Comparison of ENCODE assay signal across 1 cellular context in genomic region chr15:60575995-60576394, GRCh38.
TF ChIP-seq lines count a peak whose summit lies in the region.

No MANE protein-coding gene starts in this region.

TF ChIP-seq in HepG2, 621 proteins besides CTCF, POLR2A, EP300 and RAD21 (continued from another document and continues in another):
- TF ChIP-seq PAXIP1 (CRISPR knock-in tag; conservative IDR thresholded peaks at IDR 0.05) (no peak), CEBPB (IDR thresholded peaks at IDR 0.05; ENCODE audit: borderline replicate concordance, low read depth, low read length) (peak; percentile 96), KLF9 (CRISPR knock-in tag; IDR thresholded peaks at IDR 0.05; ENCODE audit: low read depth) (no peak), ZSCAN31 (CRISPR knock-in tag; IDR thresholded peaks at IDR 0.05; ENCODE audit: low read depth) (no peak), GRHL1 (CRISPR knock-in tag; conservative IDR thresholded peaks at IDR 0.05) (no peak), ZGPAT (CRISPR knock-in tag; IDR thresholded peaks at IDR 0.05) (no peak; the same call in 1 of the 2 replicates), ARNT (IDR thresholded peaks at IDR 0.05) (no peak), DR1 (CRISPR knock-in tag; IDR thresholded peaks at IDR 0.05) (no peak), CENPBD1 (CRISPR knock-in tag; IDR thresholded peaks at IDR 0.05; ENCODE audit: borderline replicate concordance, low read depth) (no peak), ZNF749 (CRISPR knock-in tag; IDR thresholded peaks at IDR 0.05; ENCODE audit: borderline replicate concordance) (no peak), PRDM4 (CRISPR knock-in tag; IDR thresholded peaks at IDR 0.05; ENCODE audit: borderline replicate concordance) (no peak), ZNF33A (CRISPR knock-in tag; IDR thresholded peaks at IDR 0.05; ENCODE audit: borderline replicate concordance) (no peak), ZMYM3 (CRISPR knock-in tag; IDR thresholded peaks at IDR 0.05) (no peak), NONO (IDR thresholded peaks at IDR 0.05) (no peak), NONO (CRISPR knock-in tag; conservative IDR thresholded peaks at IDR 0.05) (no peak), SALL2 (CRISPR knock-in tag; IDR thresholded peaks at IDR 0.05) (no peak), TFDP1 (CRISPR knock-in tag; IDR thresholded peaks at IDR 0.05; ENCODE audit: borderline replicate concordance) (no peak), MXD3 (CRISPR knock-in tag; IDR thresholded peaks at IDR 0.05) (no peak), ZNF12 (CRISPR knock-in tag; IDR thresholded peaks at IDR 0.05) (no peak), ZNF652 (CRISPR knock-in tag; IDR thresholded peaks at IDR 0.05; ENCODE audit: borderline replicate concordance, low read depth) (no peak), ZNF333 (CRISPR knock-in tag; IDR thresholded peaks at IDR 0.05; ENCODE audit: borderline replicate concordance) (no peak), ZBTB38 (CRISPR knock-in tag; IDR thresholded peaks at IDR 0.05) (no peak), SPEN (CRISPR knock-in tag; IDR thresholded peaks at IDR 0.05; ENCODE audit: low read depth) (no peak), IRF1 (CRISPR knock-in tag; IDR thresholded peaks at IDR 0.05; ENCODE audit: low read depth) (no peak), WIZ (CRISPR knock-in tag; IDR thresholded peaks at IDR 0.05) (no peak), ZNF17 (CRISPR knock-in tag; IDR thresholded peaks at IDR 0.05) (no peak), ZNF572 (CRISPR knock-in tag; IDR thresholded peaks at IDR 0.05) (0 out of 2 replicates have a peak, but pooled peaks have one; percentile 58), ZBTB14 (CRISPR knock-in tag; IDR thresholded peaks at IDR 0.05) (no peak), BRCA1 (CRISPR knock-in tag; IDR thresholded peaks at IDR 0.05) (no peak), ZNF577 (CRISPR knock-in tag; IDR thresholded peaks at IDR 0.05; ENCODE audit: borderline replicate concordance, low read depth) (no peak), ZNF674 (CRISPR knock-in tag; IDR thresholded peaks at IDR 0.05; ENCODE audit: low read depth) (no peak), ATF7 (IDR thresholded peaks at IDR 0.05) (no peak), ATF7 (CRISPR knock-in tag; IDR thresholded peaks at IDR 0.05) (no peak), E2F1 (CRISPR knock-in tag; IDR thresholded peaks at IDR 0.05) (no peak), STAT5B (CRISPR knock-in tag; IDR thresholded peaks at IDR 0.05) (no peak), TBX2 (CRISPR knock-in tag; IDR thresholded peaks at IDR 0.05; ENCODE audit: borderline replicate concordance) (no peak), MEIS2 (CRISPR knock-in tag; IDR thresholded peaks at IDR 0.05) (no peak), SP1 (IDR thresholded peaks at IDR 0.05) (no peak), SP1 (CRISPR knock-in tag; IDR thresholded peaks at IDR 0.05) (no peak), ZNF207 (IDR thresholded peaks at IDR 0.05; ENCODE audit: borderline replicate concordance) (no peak), CREBL2 (CRISPR knock-in tag; IDR thresholded peaks at IDR 0.05; ENCODE audit: borderline replicate concordance) (no peak), GPBP1L1 (CRISPR knock-in tag; IDR thresholded peaks at IDR 0.05) (no peak), ZFP36L2 (CRISPR knock-in tag; IDR thresholded peaks at IDR 0.05) (no peak), NAIF1 (CRISPR knock-in tag; IDR thresholded peaks at IDR 0.05; ENCODE audit: borderline replicate concordance) (no peak), TAF1 (CRISPR knock-in tag; IDR thresholded peaks at IDR 0.05) (no peak), ZNF891 (CRISPR knock-in tag; IDR thresholded peaks at IDR 0.05) (no peak), NCOR1 (IDR thresholded peaks at IDR 0.05; ENCODE audit: borderline replicate concordance, low read length) (no peak), ZNF703 (CRISPR knock-in tag; IDR thresholded peaks at IDR 0.05; ENCODE audit: borderline replicate concordance) (no peak), ZNF776 (CRISPR knock-in tag; IDR thresholded peaks at IDR 0.05) (no peak), ZZZ3 (CRISPR knock-in tag; IDR thresholded peaks at IDR 0.05; ENCODE audit: borderline replicate concordance) (no peak), ZNF260 (CRISPR knock-in tag; IDR thresholded peaks at IDR 0.05; ENCODE audit: borderline replicate concordance, low read depth) (no peak), JDP2 (CRISPR knock-in tag; IDR thresholded peaks at IDR 0.05; ENCODE audit: borderline replicate concordance) (no peak), RNF2 (conservative IDR thresholded peaks at IDR 0.05; ENCODE audit: low read depth) (no peak)
